In the genomic region with DNA sequence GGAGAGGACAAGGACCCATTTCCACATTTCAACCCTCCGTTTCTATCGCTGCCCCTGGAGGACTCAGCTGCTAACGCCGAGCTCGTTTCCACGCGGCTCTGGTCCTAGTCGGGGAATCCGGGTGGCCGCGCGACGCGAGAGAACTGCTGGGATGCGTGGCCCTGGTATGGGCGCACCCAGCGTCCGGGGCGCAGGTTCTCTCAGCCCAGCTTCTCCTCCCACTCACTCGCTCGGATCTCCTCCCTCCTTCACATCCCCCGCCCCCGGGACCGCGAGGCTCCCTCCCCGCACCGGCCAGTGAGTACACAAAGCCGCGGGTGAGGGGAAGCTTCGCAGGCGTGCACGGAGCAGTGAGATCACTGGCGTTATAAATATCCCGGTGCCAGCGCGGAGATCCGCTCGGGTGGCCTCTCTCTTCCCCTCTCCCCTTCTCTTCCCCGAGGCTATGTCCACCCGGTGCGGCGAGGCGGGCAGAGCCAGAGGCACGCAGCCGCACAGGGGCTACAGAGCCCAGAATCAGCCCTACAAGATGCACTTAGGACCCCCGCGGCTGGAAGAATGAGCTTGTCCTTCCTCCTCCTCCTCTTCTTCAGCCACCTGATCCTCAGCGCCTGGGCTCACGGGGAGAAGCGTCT, we compare ENCODE assay signal across 9 cellular contexts. TPM values are rescaled to one million over a fixed set of nuclear protein-coding genes. Genes with fewer than 3 reads are reported as not detected.
DNase-seq lines count a peak whose midpoint lies in the region; ATAC-seq and TF ChIP-seq lines count a peak whose summit lies in the region.
"Had no signal": no experiment of that assay in that cellular context is flagged by ENCODE, and none has a peak within 500 bp of the region (broad histone marks: within the 10 kb centered on the region; RNA-seq: fewer than 3 reads in every experiment).

FGF5 (plus strand) TSS at position 398 of the 635 bp plus-strand sequence; CDS start at position 559, 161 bp downstream.

- in situ Hi-C loops in GM13976 (cut with MboI; ENCODE audit: low sequenced_read_pairs, unreplicated experiment) = no loop called here

- peaks cover 10% of the 10 kb centered on the region for H3K4me1 ChIP-seq in cardiac muscle cell (ENCODE audit: low read depth)

- H3K27ac Mint-ChIP-seq in activated naive CD4-positive, alpha-beta T cell treated with anti-CD3 and anti-CD28 coated beads, Interleukin-2, amount 50 U/mL, for 72 hours = no peak within 1 kb of the TSS
- H3K27ac Mint-ChIP-seq in progenitor cell of endocrine pancreas = no peak within 1 kb of the TSS
- H3K27ac Mint-ChIP-seq: natural killer cell had no signal

- H3K27ac ChIP-seq in cardiac muscle cell = no peak within 1 kb of the TSS

- peaks cover 97% of the 10 kb centered on the region for H3K27me3 Mint-ChIP-seq in progenitor cell of endocrine pancreas

- H3K4me1 Mint-ChIP-seq in progenitor cell of endocrine pancreas (ENCODE audit: low read depth) = peaks cover 28% of the 10 kb centered on the region

- H3K4me3 Mint-ChIP-seq in progenitor cell of endocrine pancreas (ENCODE audit: low read depth) = peak within 1 kb of the TSS; percentile 72
- H3K4me3 Mint-ChIP-seq: natural killer cell had no signal

- no peaks in the 10 kb centered on the region for H3K9me3 ChIP-seq in cardiac muscle cell (ENCODE audit: low read depth)

- no peaks in the 10 kb centered on the region for H3K36me3 ChIP-seq in cardiac muscle cell

- peak; percentile 40 to 64 for ATAC-seq in activated naive CD4-positive, alpha-beta T cell treated with anti-CD3 and anti-CD28 coated beads, Interleukin-2, amount 50 U/mL, for 72 hours
- ATAC-seq in GM19035 (IDR thresholded peaks at IDR 0.05; ENCODE audit: unreplicated experiment) = no peak

- peaks cover 0 to 4% of the 10 kb centered on the region in 2 donors for H3K36me3 Mint-ChIP-seq in activated naive CD4-positive, alpha-beta T cell treated with anti-CD3 and anti-CD28 coated beads, Interleukin-2, amount 50 U/mL, for 72 hours
- no peaks in the 10 kb centered on the region for H3K36me3 Mint-ChIP-seq in progenitor cell of endocrine pancreas (ENCODE audit: insufficient read depth)
- H3K36me3 Mint-ChIP-seq: natural killer cell had no signal

- H3K9me3 Mint-ChIP-seq in activated naive CD4-positive, alpha-beta T cell treated with anti-CD3 and anti-CD28 coated beads, Interleukin-2, amount 50 U/mL, for 72 hours = no peaks in the 10 kb centered on the region
- H3K9me3 Mint-ChIP-seq in progenitor cell of endocrine pancreas (ENCODE audit: low read depth) = no peaks in the 10 kb centered on the region
- H3K9me3 Mint-ChIP-seq: natural killer cell had no signal

- no peak for TF ChIP-seq CTCF in AG09309 (IDR thresholded peaks at IDR 0.05; ENCODE audit: control insufficient read depth, insufficient read depth, low read depth, low read length, missing control alignments)
- no peak for TF ChIP-seq CTCF in GM13976 (IDR thresholded peaks at IDR 0.05; ENCODE audit: borderline replicate concordance, control extremely low read depth, extremely low read depth, insufficient read depth, missing control alignments)
- TF ChIP-seq CTCF in cardiac muscle cell (IDR thresholded peaks at IDR 0.05; ENCODE audit: low read depth, low read length) = no peak
- TF ChIP-seq CTCF in progenitor cell of endocrine pancreas (IDR thresholded peaks at IDR 0.05; ENCODE audit: unreplicated experiment) = no peak

- H3K4me3 ChIP-seq in AG09309 (ENCODE audit: control insufficient read depth, low read depth, low read length) (peak within 1 kb of the TSS; percentile 91), cardiac muscle cell (peak within 1 kb of the TSS; percentile 30)

- DNase-seq in AG09309 (ENCODE audit: low read depth) (peak; percentile 80), GM13976 (ENCODE audit: low spot score) (peak; percentile 41), NCI-H146 treated with DMSO at 0.1 percent for 48 hours (lab: John Stamatoyannopoulos, UW; ENCODE audit: unreplicated experiment) (peak; percentile 72), cardiac muscle cell (ENCODE audit: low read depth in 1 of 2, low spot score in 1 of 2) (peak; percentile 63 to 72), progenitor cell of endocrine pancreas (ENCODE audit: low spot score, unreplicated experiment) (peak; percentile 39), mesenteric fat pad (ENCODE audit: low spot score) (no peak)
- peak in 1 of 2 donors; percentile 48 for DNase-seq in activated naive CD4-positive, alpha-beta T cell treated with anti-CD3 and anti-CD28 coated beads, Interleukin-2, amount 50 U/mL, for 72 hours (ENCODE audit: low spot score in 2 of 2)
- DNase-seq: natural killer cell had no signal

- H3K27me3 ChIP-seq in cardiac muscle cell = peaks cover 88% of the 10 kb centered on the region

RNA-seq across cellular contexts. Expression of gene FGF5, which starts in this region (rescaled TPM):
- not detected for total RNA-seq in activated naive CD4-positive, alpha-beta T cell treated with anti-CD3 and anti-CD28 coated beads, Interleukin-2, amount 50 U/mL, for 72 hours
- total RNA-seq in cardiac muscle cell (0.21 and 0.28 TPM in 2 replicates), progenitor cell of endocrine pancreas (0.14 and 0.64 TPM in 2 replicates), mesenteric fat pad (not detected)
- polyA plus RNA-seq in cardiac muscle cell = 0.97 and 2.0 TPM in 2 replicates

Comparison
In these comparisons a context has a peak if more than half of its experiments do, and no peak if none do; other contexts are left out.
1. Peak in ATAC-seq in activated naive CD4-positive, alpha-beta T cell treated with anti-CD3 and anti-CD28 coated beads, Interleukin-2, amount 50 U/mL, for 72 hours; RNA of the gene not detected or under 1 TPM.
2. Peak in DNase-seq in progenitor cell of endocrine pancreas; RNA of the gene not detected or under 1 TPM.